14 cellular contexts compared by ENCODE assay signal in the genomic region with DNA sequence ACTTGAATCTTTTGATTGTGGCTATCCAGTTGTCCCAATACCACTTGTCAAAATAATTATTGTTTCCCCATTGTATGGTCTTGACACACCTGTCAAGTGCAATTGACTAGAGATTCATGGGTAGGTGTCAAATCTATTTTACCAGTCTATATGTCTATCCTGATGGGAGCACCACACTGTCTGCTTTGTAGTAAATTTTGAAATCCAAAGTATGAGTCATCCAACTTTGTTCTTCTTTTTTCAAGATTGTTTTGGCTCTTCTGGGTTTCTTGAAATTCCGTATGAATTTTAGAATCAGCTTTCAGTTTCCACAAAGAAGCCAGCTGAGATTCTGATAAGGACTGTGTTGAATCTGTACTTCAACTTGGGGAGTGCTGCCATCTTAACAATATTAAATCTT.
DNase-seq lines count a peak whose midpoint lies in the region; ATAC-seq, FAIRE-seq and TF ChIP-seq lines count a peak whose summit lies in the region.
"Had no signal": no experiment of that assay in that cellular context is flagged by ENCODE, and none has a peak within 500 bp of the region (broad histone marks: within the 10 kb centered on the region; RNA-seq: fewer than 3 reads in every experiment).

No MANE protein-coding gene starts in this region.

- H3K27me3 ChIP-seq in GM23248 (replicated peaks; ENCODE audit: insufficient read depth), result no peaks in the 10 kb centered on the region

- peak overlapping the region; percentile 53 for H3K4me3 ChIP-seq in GM23248
- H3K4me3 ChIP-seq in epithelial cell of esophagus (ENCODE audit: low read length), result no peak overlapping the region

- H2AFZ ChIP-seq in GM23248, result no peak overlapping the region

- no peak overlapping the region for H3K9ac ChIP-seq in GM23248

- DNase-seq in GM23248 (peak; percentile 67), RCC 7860 (ENCODE audit: low spot score) (peak; percentile 11), epithelial cell of esophagus (ENCODE audit: low read depth) (peak; percentile 27), osteocyte (ENCODE audit: extremely low spot score, unreplicated experiment) (no peak), COR-L47 (lab: John Stamatoyannopoulos, UW) (no peak), globus pallidus (ENCODE audit: low spot score) (no peak)
- DNase-seq: activated CD8-positive, alpha-beta T cell treated with anti-CD3 and anti-CD28 coated beads for 36 hours; endodermal cell; NCI-H345; T-cell had no signal

- peak; percentile 73 for FAIRE-seq in RCC 7860 (lab: Jason Lieb, UNC)

- H3K4me3 Mint-ChIP-seq in osteocyte (ENCODE audit: unreplicated experiment), result no peak overlapping the region
- H3K4me3 Mint-ChIP-seq: activated CD8-positive, alpha-beta T cell treated with anti-CD3 and anti-CD28 coated beads for 36 hours; activated naive CD4-positive, alpha-beta T cell treated with anti-CD3 and anti-CD28 coated beads, Interleukin-2, amount 50 U/mL, for 24 hours; endodermal cell; T-cell; type B pancreatic cell had no signal

- H3K79me2 ChIP-seq in GM23248 (ENCODE audit: insufficient read depth), result peaks cover 99% of the 10 kb centered on the region

- no peaks in the 10 kb centered on the region for H3K9me3 ChIP-seq in GM23248 (ENCODE audit: low read depth)

- in situ Hi-C loops in GM23248 (cut with MboI), result no loop called here

- peaks cover 6% of the 10 kb centered on the region for H3K4me1 Mint-ChIP-seq in osteocyte (ENCODE audit: unreplicated experiment)

- H3F3A ChIP-seq in GM23248 (ENCODE audit: insufficient read depth), result peaks cover 9% of the 10 kb centered on the region; the same call in 1 of the 2 replicates

- TF ChIP-seq CTCF in epithelial cell of esophagus (IDR thresholded peaks at IDR 0.05; ENCODE audit: insufficient read depth, low read depth, low read length, missing control alignments), result no peak
- TF ChIP-seq CTCF in osteocyte (IDR thresholded peaks at IDR 0.05), result no peak

- ATAC-seq in HG03139 (IDR thresholded peaks at IDR 0.05; ENCODE audit: unreplicated experiment) (no peak), GM18517 (IDR thresholded peaks at IDR 0.05; ENCODE audit: unreplicated experiment) (no peak)
- ATAC-seq: activated CD8-positive, alpha-beta T cell treated with anti-CD3 and anti-CD28 coated beads for 36 hours; T-cell had no signal

- peaks cover 20% of the 10 kb centered on the region for H3K4me1 ChIP-seq in GM23248 (ENCODE audit: insufficient read depth)

- no peaks in the 10 kb centered on the region; the same call in 1 of the 2 replicates for H3K9me2 ChIP-seq in GM23248 (ENCODE audit: insufficient read depth)

- H3K36me3 ChIP-seq in GM23248 (ENCODE audit: low read depth), result no peaks in the 10 kb centered on the region

- peak overlapping the region; percentile 39 for H3K27ac ChIP-seq in GM23248

- H3K9me3 Mint-ChIP-seq in osteocyte (ENCODE audit: unreplicated experiment), result no peaks in the 10 kb centered on the region
- H3K9me3 Mint-ChIP-seq: activated naive CD4-positive, alpha-beta T cell treated with anti-CD3 and anti-CD28 coated beads, Interleukin-2, amount 50 U/mL, for 24 hours; endodermal cell; T-cell; type B pancreatic cell had no signal

- peak overlapping the region; percentile 70 for H3K27ac Mint-ChIP-seq in osteocyte (ENCODE audit: unreplicated experiment)
- H3K27ac Mint-ChIP-seq: activated CD8-positive, alpha-beta T cell treated with anti-CD3 and anti-CD28 coated beads for 36 hours; activated naive CD4-positive, alpha-beta T cell treated with anti-CD3 and anti-CD28 coated beads, Interleukin-2, amount 50 U/mL, for 24 hours; endodermal cell; T-cell; type B pancreatic cell had no signal

- H3K36me3 Mint-ChIP-seq in osteocyte (ENCODE audit: unreplicated experiment), result peaks cover 3% of the 10 kb centered on the region

- WGBS in GM23248 (ENCODE audit: low coverage in 1 of 2, low lambda C conversion rate in 2 of 2, missing lambda C conversion rate in 2 of 2), 2 experiments, result 0% methylated on average over 1 of the region's 1 CpG

- H3K27me3 Mint-ChIP-seq in osteocyte (ENCODE audit: unreplicated experiment), result no peaks in the 10 kb centered on the region
- H3K27me3 Mint-ChIP-seq: activated CD8-positive, alpha-beta T cell treated with anti-CD3 and anti-CD28 coated beads for 36 hours; activated naive CD4-positive, alpha-beta T cell treated with anti-CD3 and anti-CD28 coated beads, Interleukin-2, amount 50 U/mL, for 24 hours; T-cell; type B pancreatic cell had no signal

- peaks cover 7% of the 10 kb centered on the region for H4K20me1 ChIP-seq in GM23248 (ENCODE audit: insufficient read depth)

- H3K4me2 ChIP-seq in GM23248 (ENCODE audit: unreplicated experiment), result peak overlapping the region; percentile 73

Comparison
In these comparisons a context has a peak if more than half of its experiments do, and no peak if none do; other contexts are left out.
1. DNase-seq: peak in GM23248 (single experiment), RCC 7860 (single experiment) and epithelial cell of esophagus (single experiment); none in osteocyte (single experiment), COR-L47 (single experiment) and globus pallidus (single experiment).